Comparison of ENCODE assay signal across 8 cellular contexts in genomic region chr7:102364394-102364886, GRCh38. TPM values are rescaled to one million over a fixed set of nuclear protein-coding genes. Genes with fewer than 3 reads are reported as not detected.
A peak's percentile ranks its signal among the peaks of the same experiment; 100 is the strongest.
DNase-seq lines count a peak whose midpoint lies in the region; ATAC-seq and TF ChIP-seq lines count a peak whose summit lies in the region.
"Not testable (repeated sequence)": the region's sequence is repeated elsewhere in the genome, so short reads cannot be mapped to it uniquely, and the experiment has no call there.

No MANE protein-coding gene starts in this region.

- H3K27me3 Mint-ChIP-seq in activated naive CD4-positive, alpha-beta T cell treated with anti-CD3 and anti-CD28 coated beads, Interleukin-2, amount 50 U/mL, for 24 hours; endodermal cell (ENCODE audit: insufficient read depth): not testable (repeated sequence)

- ATAC-seq in HCT116; stimulated activated effector memory CD8-positive, alpha-beta T cell treated with anti-CD3 and anti-CD28 coated beads, Interleukin-12 subunit alpha, Interleukin-12 subunit beta, amount 100 ng/mL, for 72 hours: not testable (repeated sequence)

- not testable (repeated sequence) for H2AFZ ChIP-seq in HCT116 (ENCODE audit: low read depth, low read length, poor library complexity, severe bottlenecking); neuron (ENCODE audit: low read depth, low read length)
- 0 out of 2 replicates have a peak overlapping the region, but pooled peaks have one; percentile 22 for H2AFZ ChIP-seq in SK-N-SH (ENCODE audit: low read depth)

- peak overlapping the region; percentile 80 for H3K27ac Mint-ChIP-seq in activated naive CD4-positive, alpha-beta T cell treated with anti-CD3 and anti-CD28 coated beads, Interleukin-2, amount 50 U/mL, for 24 hours
- H3K27ac Mint-ChIP-seq in endodermal cell, result peak overlapping the region; percentile 87
- peak overlapping the region; percentile 88 for H3K27ac Mint-ChIP-seq in stimulated activated effector memory CD8-positive, alpha-beta T cell treated with anti-CD3 and anti-CD28 coated beads, Interleukin-12 subunit alpha, Interleukin-12 subunit beta, amount 100 ng/mL, for 72 hours

- H3K36me3 Mint-ChIP-seq in activated naive CD4-positive, alpha-beta T cell treated with anti-CD3 and anti-CD28 coated beads, Interleukin-2, amount 50 U/mL, for 24 hours, result not testable (repeated sequence)
- H3K36me3 Mint-ChIP-seq in endodermal cell (ENCODE audit: low read depth), result peaks cover 22% of the 10 kb centered on the region
- H3K36me3 Mint-ChIP-seq in stimulated activated effector memory CD8-positive, alpha-beta T cell treated with anti-CD3 and anti-CD28 coated beads, Interleukin-12 subunit alpha, Interleukin-12 subunit beta, amount 100 ng/mL, for 72 hours, result peaks cover 38% of the 10 kb centered on the region

- H3K9me3 ChIP-seq in AG04450 (ENCODE audit: control insufficient read depth, insufficient read depth, low read length); HCT116 (ENCODE audit: control insufficient read depth in 1 of 2, insufficient read depth in 1 of 2, low read depth in 1 of 2, low read length in 2 of 2); SK-N-SH; endodermal cell (ENCODE audit: control insufficient read depth, low read length); neuron (ENCODE audit: low read length): not testable (repeated sequence)

- H3K4me3 ChIP-seq in AG04450 (ENCODE audit: low read depth, low read length), result peak overlapping the region; percentile 66
- peak overlapping the region; percentile 60 to 71 for H3K4me3 ChIP-seq in HCT116 (replicated peaks in 1 of 2; ENCODE audit: low read depth in 1 of 2, low read length in 2 of 2)
- H3K4me3 ChIP-seq in SK-N-SH (ENCODE audit: low read depth in 2 of 2, low read length in 1 of 2), result peak overlapping the region; percentile 72 to 92
- H3K4me3 ChIP-seq in endodermal cell (ENCODE audit: low read length), result peak overlapping the region; percentile 77
- peak overlapping the region; percentile 52 for H3K4me3 ChIP-seq in neuron (ENCODE audit: low read length)

- not testable (repeated sequence) for H3K36me3 ChIP-seq in HCT116 (ENCODE audit: control insufficient read depth in 1 of 2, insufficient read depth in 2 of 2, low read length in 2 of 2); endodermal cell (ENCODE audit: control insufficient read depth, insufficient read depth, low read length); neuron (ENCODE audit: insufficient read depth, low read length)
- H3K36me3 ChIP-seq in SK-N-SH (replicated peaks in 1 of 2; ENCODE audit: control insufficient read depth in 1 of 2, insufficient read depth in 2 of 2, low read length in 1 of 2), result peaks cover 0 to 13% of the 10 kb centered on the region in 2 experiments

- intact Hi-C loops in HCT116 (cut with micrococcal nuclease), result not testable (repeated sequence)

- not testable (repeated sequence) for TF ChIP-seq EP300 in SK-N-SH (IDR thresholded peaks at IDR 0.05; ENCODE audit: borderline replicate concordance in 1 of 2, low read depth in 1 of 2, low read length in 1 of 2)

- not testable (repeated sequence) for DNase-seq in AG04450 (ENCODE audit: low read depth, low spot score); HCT116 (ENCODE audit: low read depth, low spot score); SK-N-SH; stimulated activated effector memory CD8-positive, alpha-beta T cell treated with anti-CD3 and anti-CD28 coated beads, Interleukin-12 subunit alpha, Interleukin-12 subunit beta, amount 100 ng/mL, for 72 hours (ENCODE audit: low spot score in 2 of 2)
- DNase-seq in endodermal cell (peak; percentile 29), iris pigment epithelial cell (ENCODE audit: low read depth) (peak; percentile 4)

- peak overlapping the region; percentile 91 for H3K4me3 Mint-ChIP-seq in activated naive CD4-positive, alpha-beta T cell treated with anti-CD3 and anti-CD28 coated beads, Interleukin-2, amount 50 U/mL, for 24 hours
- H3K4me3 Mint-ChIP-seq in endodermal cell, result peak overlapping the region; percentile 89
- H3K4me3 Mint-ChIP-seq in stimulated activated effector memory CD8-positive, alpha-beta T cell treated with anti-CD3 and anti-CD28 coated beads, Interleukin-12 subunit alpha, Interleukin-12 subunit beta, amount 100 ng/mL, for 72 hours, result peak overlapping the region; percentile 84

- not testable (repeated sequence) for H3K4me1 ChIP-seq in HCT116 (ENCODE audit: control insufficient read depth in 1 of 2, insufficient read depth in 2 of 2, low read length in 2 of 2); SK-N-SH (ENCODE audit: control insufficient read depth in 1 of 2, insufficient read depth in 2 of 2, low read depth in 1 of 2, low read length in 1 of 2); endodermal cell (ENCODE audit: control insufficient read depth, insufficient read depth, low read length); neuron (ENCODE audit: insufficient read depth, low read length)

- H3K9ac ChIP-seq in HCT116 (ENCODE audit: low read length) (peak overlapping the region; percentile 79), SK-N-SH (peak overlapping the region; percentile 83), endodermal cell (ENCODE audit: extremely low read depth, low read length, poor library complexity, severe bottlenecking) (peak overlapping the region; percentile 60)

- RAD21 ChIA-PET in HCT116 (lab: Charles Lee; ENCODE audit: low non-redundant PET in 1 of 2, low total read pairs in 2 of 2, uncharacterized antibody in 2 of 2, unreplicated experiment in 2 of 2), result not testable (repeated sequence)

- H3K4me1 Mint-ChIP-seq in activated naive CD4-positive, alpha-beta T cell treated with anti-CD3 and anti-CD28 coated beads, Interleukin-2, amount 50 U/mL, for 24 hours, result peaks cover 29% of the 10 kb centered on the region
- not testable (repeated sequence) for H3K4me1 Mint-ChIP-seq in endodermal cell; stimulated activated effector memory CD8-positive, alpha-beta T cell treated with anti-CD3 and anti-CD28 coated beads, Interleukin-12 subunit alpha, Interleukin-12 subunit beta, amount 100 ng/mL, for 72 hours

- TF ChIP-seq CTCF in AG04450 (IDR thresholded peaks at IDR 0.05; ENCODE audit: low read depth, low read length); HCT116 (IDR thresholded peaks at IDR 0.05 in 2 of 3, conservative IDR thresholded peaks at IDR 0.05 in 1 of 3; ENCODE audit: borderline replicate concordance in 1 of 3, insufficient read depth in 1 of 3, low read depth in 2 of 3, low read length in 2 of 3); SK-N-SH (IDR thresholded peaks at IDR 0.05); endodermal cell (conservative IDR thresholded peaks at IDR 0.05): not testable (repeated sequence)

- WGBS in SK-N-SH (ENCODE audit: low lambda C conversion rate), result 2% methylated on average over 20 of the region's 20 CpGs
- 2% methylated on average over 8 of the region's 20 CpGs; no CpG with 5 or more reads in 1 of the 2 experiments for WGBS in endodermal cell (ENCODE audit: insufficient coverage in 1 of 2, insufficient read length in 1 of 2), 2 experiments

- TF ChIP-seq RAD21 in HCT116 (IDR thresholded peaks at IDR 0.05; ENCODE audit: low read depth); SK-N-SH (IDR thresholded peaks at IDR 0.05; ENCODE audit: low read length): not testable (repeated sequence)

- H3K27ac ChIP-seq in AG04450 (ENCODE audit: low read depth, low read length) (peak overlapping the region; percentile 21), HCT116 (ENCODE audit: low read depth, low read length) (peak overlapping the region; percentile 67), SK-N-SH (ENCODE audit: low read depth in 2 of 2, low read length in 1 of 2) (peak overlapping the region; percentile 69 to 85; a peak in 3 of 4 replicates)
- not testable (repeated sequence) for H3K27ac ChIP-seq in endodermal cell (ENCODE audit: low read depth, low read length)

- H3K4me2 ChIP-seq in HCT116 (ENCODE audit: low read length), result peak overlapping the region; percentile 61
- H3K4me2 ChIP-seq in SK-N-SH, result peak overlapping the region; percentile 78

- H3K79me2 ChIP-seq in HCT116 (ENCODE audit: insufficient read depth, low read length) (peaks cover 30% of the 10 kb centered on the region), SK-N-SH (ENCODE audit: insufficient read depth) (peaks cover 37% of the 10 kb centered on the region)

- H3K27me3 ChIP-seq in AG04450 (ENCODE audit: control insufficient read depth, insufficient read depth, low read length); HCT116 (ENCODE audit: insufficient read depth, low read length); SK-N-SH (ENCODE audit: insufficient read depth); endodermal cell (ENCODE audit: control insufficient read depth, insufficient read depth, low read length, poor library complexity, severe bottlenecking); neuron (ENCODE audit: insufficient read depth, low read length): not testable (repeated sequence)

- H3K9me3 Mint-ChIP-seq in activated naive CD4-positive, alpha-beta T cell treated with anti-CD3 and anti-CD28 coated beads, Interleukin-2, amount 50 U/mL, for 24 hours; endodermal cell; stimulated activated effector memory CD8-positive, alpha-beta T cell treated with anti-CD3 and anti-CD28 coated beads, Interleukin-12 subunit alpha, Interleukin-12 subunit beta, amount 100 ng/mL, for 72 hours: not testable (repeated sequence)

- POLR2A ChIA-PET in AG04450 (lab: Yijun Ruan, JAX), result interaction anchor here (1.4 kb wide), 1 partner anchor 32 kb away, joined by 3 read pairs; the partner anchor contains the start of gene PRKRIP1
- POLR2A ChIA-PET in HCT116 (lab: Charles Lee); SK-N-SH (lab: Yijun Ruan, JAX): not testable (repeated sequence)

- not testable (repeated sequence) for H3K9me2 ChIP-seq in HCT116 (ENCODE audit: insufficient read depth); SK-N-SH

- not testable (repeated sequence) for H4K20me1 ChIP-seq in HCT116 (ENCODE audit: insufficient read depth); SK-N-SH (ENCODE audit: insufficient read depth)

- TF ChIP-seq POLR2A in HCT116 (IDR thresholded peaks at IDR 0.05; ENCODE audit: borderline replicate concordance, extremely low read depth, insufficient read depth, insufficient read length), result not testable (repeated sequence)

- TSS peak; percentile 42 for BruUV-seq in HCT116 (replicated peaks; lab: Mats Ljungman, UMichigan)

- H3F3A ChIP-seq in SK-N-SH (replicated peaks; ENCODE audit: insufficient read depth), result not testable (repeated sequence)

- CTCF ChIA-PET in AG04450 (lab: Charles Lee); HCT116 (lab: Charles Lee): not testable (repeated sequence)
- CTCF ChIA-PET in SK-N-SH (lab: Yijun Ruan, JAX), result interaction anchor here (0.6 to 1.3 kb wide), 2 partner anchors 80 to 819 kb away, joined by 3 read pairs; no protein-coding TSS in a partner anchor

RNA-seq across cellular contexts. Expression of gene SPDYE6, which starts 8.2 kb away (rescaled TPM):
- not detected in 2 replicates for polyA plus RNA-seq in AG04450 (2011; rRNA removed)
- 0.17 and 0.32 TPM in 2 replicates for polyA minus RNA-seq in AG04450 (2011; rRNA and poly(A)+ RNA removed)
- not detected for total RNA-seq in HCT116 (2021; ENCODE audit: unreplicated experiment)
- 0.82 and 1.6 TPM in 2 replicates for polyA plus RNA-seq in HCT116 (2012)
- polyA plus RNA-seq in SK-N-SH (2012; rRNA removed), result not detected in 2 replicates
- not detected in 2 replicates for polyA plus RNA-seq in SK-N-SH (2012; cell fraction: cytosol; rRNA removed)
- not detected in 2 replicates for polyA plus RNA-seq in SK-N-SH (2012; cell fraction: nucleus; rRNA removed)
- not detected for total RNA-seq in endodermal cell
- polyA plus RNA-seq in endodermal cell (2013, experiment 1 of 2), result not detected
- polyA plus RNA-seq in endodermal cell (2013, experiment 2 of 2), result not detected

RNA-seq across cellular contexts. Expression of gene PRKRIP1, which starts 31.7 kb away (rescaled TPM):
- 11.4 and 13.1 TPM in 2 replicates for polyA plus RNA-seq in AG04450 (2011; rRNA removed)
- 3.7 and 4.5 TPM in 2 replicates for polyA minus RNA-seq in AG04450 (2011; rRNA and poly(A)+ RNA removed)
- total RNA-seq in HCT116 (2021; ENCODE audit: unreplicated experiment), result 23.0 TPM
- 17.6 and 18.4 TPM in 2 replicates for polyA plus RNA-seq in HCT116 (2012)
- 41.2 and 55.0 TPM in 2 replicates for polyA plus RNA-seq in SK-N-SH (2012; rRNA removed)
- 27.2 and 30.5 TPM in 2 replicates for polyA plus RNA-seq in SK-N-SH (2012; cell fraction: cytosol; rRNA removed)
- 216 and 262 TPM in 2 replicates for polyA plus RNA-seq in SK-N-SH (2012; cell fraction: nucleus; rRNA removed)
- 10 to 100 TPM; 30.3 to 35.0 TPM for total RNA-seq in endodermal cell
- 34.9 TPM for polyA plus RNA-seq in endodermal cell (2013, experiment 1 of 2)
- 29.8 TPM for polyA plus RNA-seq in endodermal cell (2013, experiment 2 of 2)
